ENCODE assay signal across 18 cellular contexts in genomic region chr2:120461546-120462537, GRCh38.
DNase-seq lines count a peak whose midpoint lies in the region; ATAC-seq, FAIRE-seq and TF ChIP-seq lines count a peak whose summit lies in the region.
"Had no signal": no experiment of that assay in that cellular context is flagged by ENCODE, and none has a peak within 500 bp of the region (broad histone marks: within the 10 kb centered on the region; RNA-seq: fewer than 3 reads in every experiment).

No MANE protein-coding gene starts in this region.

- no peak for TF ChIP-seq EP300 in H1 (IDR thresholded peaks at IDR 0.05; ENCODE audit: borderline replicate concordance in 1 of 2, low read depth in 2 of 2, low read length in 2 of 2)

- H3K18ac ChIP-seq in H1 (ENCODE audit: extremely low read depth, low read length): no peak overlapping the region

- no peak overlapping the region for H2AFZ ChIP-seq in H1 (ENCODE audit: low read length)
- H2AFZ ChIP-seq in osteoblast (ENCODE audit: low read length): no peak overlapping the region

- FAIRE-seq in H1 (lab: Jason Lieb, UNC): no peak
- FAIRE-seq: D721Med, GM12892 had no signal

- H3K9me3 ChIP-seq in H1 (ENCODE audit: insufficient read depth in 2 of 2, low read depth in 1 of 2, low read length in 1 of 2) (no peaks in the 10 kb centered on the region), osteoblast (ENCODE audit: low read depth, low read length) (no peaks in the 10 kb centered on the region), aorta (ENCODE audit: control insufficient read depth, low read length) (peaks cover 4% of the 10 kb centered on the region), body of pancreas (peaks cover 0 to 13% (median 5%) of the 10 kb centered on the region in 3 donors)
- H3K9me3 ChIP-seq: BE2C had no signal

- POLR2A ChIA-PET in WTC11 (lab: Charles Lee): no interaction called here
- POLR2A ChIA-PET in H1 (lab: Charles Lee; ENCODE audit: partially characterized antibody): interaction anchor here (1.3 kb wide), 1 partner anchor 220 kb away, joined by 3 read pairs; no protein-coding TSS in a partner anchor

- intact Hi-C loops in aorta (cut with DNase I) (no loop called here), body of pancreas (cut with DNase I) (no loop called here)

- H3K23ac ChIP-seq in H1 (ENCODE audit: insufficient read length): no peak overlapping the region

- H3K79me1 ChIP-seq in H1 (ENCODE audit: low read depth, low read length): no peaks in the 10 kb centered on the region

- H3K4me3 ChIP-seq in H1 (ENCODE audit: extremely low read depth in 1 of 4, insufficient read depth in 2 of 4, low read depth in 3 of 4, low read length in 4 of 4) (no peak overlapping the region), osteoblast (ENCODE audit: insufficient read depth, low read length) (no peak overlapping the region), aorta (ENCODE audit: low read length in 2 of 2) (no peak overlapping the region), body of pancreas (no peak overlapping the region)

- H3K23me2 ChIP-seq in H1 (ENCODE audit: low read depth, low read length): no peaks in the 10 kb centered on the region; the same call in 1 of the 2 replicates

- no peak overlapping the region for H2BK12ac ChIP-seq in H1 (ENCODE audit: low read depth, low read length)

- H2BK15ac ChIP-seq in H1 (ENCODE audit: low read length): no peak overlapping the region

- no peak overlapping the region for H4K91ac ChIP-seq in H1 (replicated peaks; ENCODE audit: insufficient read length, low read length)

- no peak overlapping the region for H3K56ac ChIP-seq in H1 (replicated peaks; ENCODE audit: insufficient read length, low read depth, low read length)

- no peak overlapping the region for H4K5ac ChIP-seq in H1 (ENCODE audit: insufficient read length, low read depth, low read length)

- 76% methylated on average over 14 of the region's 14 CpGs; no CpG with 5 or more reads in 1 of the 2 experiments for WGBS in H1 (ENCODE audit: extremely low coverage in 1 of 2, insufficient coverage in 1 of 2, insufficient read length in 1 of 2, insufficient replicate concordance in 2 of 2, low coverage in 1 of 2, low lambda C conversion rate in 2 of 2, missing lambda C conversion rate in 1 of 2), 2 experiments
- 61 to 66% methylated on average over 14 of the region's 14 CpGs for WGBS in aorta, 2 donors
- WGBS in body of pancreas, 2 donors: 78 to 81% methylated on average over 14 of the region's 14 CpGs

- TF ChIP-seq CTCF in WTC11 (IDR thresholded peaks at IDR 0.05) (no peak), H1 (IDR thresholded peaks at IDR 0.05; ENCODE audit: control extremely low read depth in 1 of 3, insufficient read depth in 1 of 3, low read depth in 1 of 3, low read length in 3 of 3) (no peak), osteoblast (IDR thresholded peaks at IDR 0.05; ENCODE audit: extremely low read depth, low read depth, low read length) (no peak), body of pancreas (IDR thresholded peaks at IDR 0.05) (no peak)

- DNase-seq in WTC11 (ENCODE audit: low spot score): no peak
- no peak for DNase-seq in H1 (ENCODE audit: low read depth in 1 of 2, low spot score in 2 of 2)
- DNase-seq in osteoblast (ENCODE audit: insufficient read length, low spot score, missing footprints): peak; percentile 17
- DNase-seq in aorta: peak; percentile 13 to 20
- no peak for DNase-seq in body of pancreas
- DNase-seq in activated naive CD4-positive, alpha-beta T cell treated with anti-CD3 and anti-CD28 coated beads, Interleukin-2, amount 50 U/mL, for 16 hours: no peak
- DNase-seq: BE2C; C1 segment of cervical spinal cord; CD4-positive, CD25-positive, alpha-beta regulatory T cell; COR-L47; DMS79; GDM1; GOT3; H9 had no signal

- peaks cover 59 to 72% (median 69%) of the 10 kb centered on the region in 4 experiments for H3K27me3 ChIP-seq in H1 (replicated peaks in 1 of 4; ENCODE audit: control insufficient read depth in 3 of 4, extremely low read depth in 1 of 4, insufficient read depth in 3 of 4, low read length in 3 of 4)
- H3K27me3 ChIP-seq in osteoblast (ENCODE audit: insufficient read depth, low read length): no peaks in the 10 kb centered on the region
- no peaks in the 10 kb centered on the region for H3K27me3 ChIP-seq in aorta (ENCODE audit: control insufficient read depth in 1 of 2, insufficient read depth in 2 of 2, low read length in 1 of 2)
- H3K27me3 ChIP-seq in body of pancreas: no peaks in the 10 kb centered on the region
- H3K27me3 ChIP-seq: BE2C had no signal

- H2AK5ac ChIP-seq in H1 (ENCODE audit: low read depth, low read length): no peak overlapping the region

- H3K27ac Mint-ChIP-seq in WTC11: no peak overlapping the region
- H3K27ac Mint-ChIP-seq: CD4-positive, CD25-positive, alpha-beta regulatory T cell; CD8-positive, alpha-beta memory T cell; H9 had no signal

- CTCF ChIA-PET in WTC11 (lab: Charles Lee): interaction anchor here (1.2 to 1.9 kb wide), 2 partner anchors 91 to 118 kb away, joined by 3 to 7 read pairs; no protein-coding TSS in a partner anchor
- CTCF ChIA-PET in H1 (lab: Charles Lee; ENCODE audit: partially characterized antibody): interaction anchor here (0.7 to 3.4 kb wide), 18 partner anchors 13 to 615 kb away, joined by 3 to 12 read pairs (median 3); no protein-coding TSS in a partner anchor

- peaks cover 5 to 12% (median 7%) of the 10 kb centered on the region in 4 experiments for H3K4me1 ChIP-seq in H1 (replicated peaks in 1 of 4; ENCODE audit: control insufficient read depth in 3 of 4, insufficient read depth in 4 of 4, low read length in 3 of 4)
- H3K4me1 ChIP-seq in osteoblast (ENCODE audit: insufficient read depth, low read length): peaks cover 11% of the 10 kb centered on the region
- no peaks in the 10 kb centered on the region for H3K4me1 ChIP-seq in aorta (ENCODE audit: control insufficient read depth in 1 of 2, insufficient read depth in 2 of 2, low read length in 2 of 2)
- H3K4me1 ChIP-seq in body of pancreas: peaks cover 22% of the 10 kb centered on the region
- H3K4me1 ChIP-seq: BE2C had no signal

- peaks cover 99% of the 10 kb centered on the region for H3K27me3 Mint-ChIP-seq in WTC11 (ENCODE audit: low read depth)

- no peak overlapping the region for H2BK120ac ChIP-seq in H1 (replicated peaks; ENCODE audit: low read depth, low read length)

- TF ChIP-seq POLR2A in H1 (IDR thresholded peaks at IDR 0.05; ENCODE audit: control extremely low read depth in 1 of 2, low read depth in 2 of 2, low read length in 2 of 2) (no peak), body of pancreas (IDR thresholded peaks at IDR 0.05) (no peak)

- H4K20me1 ChIP-seq in H1 (replicated peaks in 1 of 2; ENCODE audit: control insufficient read depth in 1 of 2, insufficient read depth in 2 of 2, low read length in 2 of 2): peaks cover 13 to 26% of the 10 kb centered on the region in 2 experiments
- H4K20me1 ChIP-seq in osteoblast (ENCODE audit: insufficient read depth, low read length): no peaks in the 10 kb centered on the region

- H3K14ac ChIP-seq in H1 (ENCODE audit: insufficient read length): no peak overlapping the region

- no peak for ATAC-seq in WTC11
- ATAC-seq in aorta (ENCODE audit: low FRiP score): no peak
- no peak for ATAC-seq in body of pancreas
- ATAC-seq in GM18861 (IDR thresholded peaks at IDR 0.05; ENCODE audit: unreplicated experiment): no peak

- no peak overlapping the region for H3K9ac ChIP-seq in H1 (replicated peaks in 1 of 4; ENCODE audit: extremely low read depth in 1 of 4, low read depth in 3 of 4, low read length in 3 of 4)

- H3K4ac ChIP-seq in H1 (replicated peaks; ENCODE audit: insufficient read length, low read depth, low read length): no peak overlapping the region

- H2BK5ac ChIP-seq in H1 (ENCODE audit: low read depth, low read length): no peak overlapping the region

- H3K4me2 ChIP-seq in H1 (ENCODE audit: insufficient read depth in 1 of 2, low read depth in 2 of 2, low read length in 2 of 2) (no peak overlapping the region), osteoblast (ENCODE audit: insufficient read depth, low read length) (no peak overlapping the region)

- no peak for TF ChIP-seq RAD21 in H1 (IDR thresholded peaks at IDR 0.05 in 1 of 2, conservative IDR thresholded peaks at IDR 0.05 in 1 of 2; ENCODE audit: low read depth in 2 of 2, low read length in 2 of 2)

- no peak overlapping the region for H2BK20ac ChIP-seq in H1 (ENCODE audit: low read length)

- H3K4me1 Mint-ChIP-seq in WTC11: peaks cover 15% of the 10 kb centered on the region
- H3K4me1 Mint-ChIP-seq: CD4-positive, CD25-positive, alpha-beta regulatory T cell; CD8-positive, alpha-beta memory T cell had no signal

- no peak overlapping the region for H4K8ac ChIP-seq in H1 (ENCODE audit: extremely low read depth, insufficient read depth, low read length)

- no peak overlapping the region for H3K4me3 Mint-ChIP-seq in WTC11
- H3K4me3 Mint-ChIP-seq: CD4-positive, CD25-positive, alpha-beta regulatory T cell; CD8-positive, alpha-beta memory T cell; H9 had no signal

- no peaks in the 10 kb centered on the region for H3K79me2 ChIP-seq in H1 (ENCODE audit: control insufficient read depth in 1 of 2, insufficient read depth in 2 of 2, low read length in 2 of 2)
- H3K79me2 ChIP-seq in osteoblast (ENCODE audit: insufficient read depth, low read length): no peaks in the 10 kb centered on the region

- H3K36me3 Mint-ChIP-seq in WTC11: peaks cover 6% of the 10 kb centered on the region; the same call in 1 of the 2 replicates
- H3K36me3 Mint-ChIP-seq: CD4-positive, CD25-positive, alpha-beta regulatory T cell; CD8-positive, alpha-beta memory T cell had no signal

- H3K36me3 ChIP-seq in H1 (ENCODE audit: control insufficient read depth in 2 of 4, insufficient read depth in 4 of 4, low read length in 3 of 4) (no peaks in the 10 kb centered on the region), osteoblast (ENCODE audit: insufficient read depth, low read length) (no peaks in the 10 kb centered on the region), aorta (ENCODE audit: control insufficient read depth in 1 of 2, insufficient read depth in 2 of 2, low read length in 1 of 2) (no peaks in the 10 kb centered on the region), body of pancreas (replicated peaks in 1 of 2; ENCODE audit: insufficient read depth in 1 of 2, low read depth in 2 of 2) (no peaks in the 10 kb centered on the region)
- H3K36me3 ChIP-seq: BE2C had no signal

- peaks cover 17% of the 10 kb centered on the region for H3K9me3 Mint-ChIP-seq in WTC11

- H3K27ac ChIP-seq in H1 (ENCODE audit: low read depth, low read length) (no peak overlapping the region), osteoblast (ENCODE audit: low read depth, low read length) (no peak overlapping the region), aorta (ENCODE audit: low read depth in 1 of 2, low read length in 2 of 2) (no peak overlapping the region), body of pancreas (no peak overlapping the region)

TF ChIP-seq in WTC11, 78 proteins besides CTCF, POLR2A, EP300 and RAD21 (continues in another document):
- 0 out of 2 replicates have a peak, but pooled peaks have one; percentile 7 for TF ChIP-seq GTF2I (CRISPR knock-in tag; conservative IDR thresholded peaks at IDR 0.05)

TF ChIP-seq in H1, 55 proteins besides CTCF, POLR2A, EP300 and RAD21 (continues in another document):
- TF ChIP-seq CBX5 (IDR thresholded peaks at IDR 0.05; ENCODE audit: low read depth, low read length) (no peak), FOSL1 (IDR thresholded peaks at IDR 0.05; ENCODE audit: insufficient read depth, low read depth, low read length) (no peak), KDM4A (IDR thresholded peaks at IDR 0.05; ENCODE audit: low read depth, low read length, severe bottlenecking) (no peak), HDAC6 (IDR thresholded peaks at IDR 0.05; ENCODE audit: low read depth, low read length) (no peak)

Comparison
In these comparisons a context has a peak if more than half of its experiments do, and no peak if none do; other contexts are left out.
1. DNase-seq: peak in osteoblast (single experiment) and aorta (2 of 2); none in WTC11 (single experiment), H1 (0 of 2), body of pancreas (0 of 4) and activated naive CD4-positive, alpha-beta T cell treated with anti-CD3 and anti-CD28 coated beads, Interleukin-2, amount 50 U/mL, for 16 hours (single experiment).